In the genomic region with DNA sequence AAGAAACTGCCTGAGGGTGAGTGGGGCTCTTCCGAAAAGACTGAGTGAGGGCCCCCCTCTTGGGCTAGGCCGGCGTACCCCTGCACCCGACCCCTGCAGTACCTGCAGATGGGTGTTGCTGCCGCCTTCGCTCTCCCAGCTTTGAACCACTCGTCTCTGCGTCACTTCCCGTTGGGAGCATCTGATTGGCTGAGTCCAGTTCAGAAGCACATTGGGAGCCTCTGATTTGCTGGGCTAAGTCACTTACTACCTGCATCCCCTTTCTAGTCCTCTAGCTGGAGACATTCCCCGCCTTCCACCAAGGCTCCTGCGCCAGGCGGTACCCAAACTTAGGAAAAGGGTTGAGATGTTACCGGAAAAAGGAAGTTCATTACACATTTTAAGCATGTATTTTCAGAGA, we compare ENCODE assay signal across 2 cellular contexts.
TF ChIP-seq lines count a peak whose summit lies in the region.

No MANE protein-coding gene starts in this region.

TF ChIP-seq in WTC11, 78 proteins besides CTCF, POLR2A, EP300 and RAD21 (continues in another document):
- TF ChIP-seq, protein P1, sequence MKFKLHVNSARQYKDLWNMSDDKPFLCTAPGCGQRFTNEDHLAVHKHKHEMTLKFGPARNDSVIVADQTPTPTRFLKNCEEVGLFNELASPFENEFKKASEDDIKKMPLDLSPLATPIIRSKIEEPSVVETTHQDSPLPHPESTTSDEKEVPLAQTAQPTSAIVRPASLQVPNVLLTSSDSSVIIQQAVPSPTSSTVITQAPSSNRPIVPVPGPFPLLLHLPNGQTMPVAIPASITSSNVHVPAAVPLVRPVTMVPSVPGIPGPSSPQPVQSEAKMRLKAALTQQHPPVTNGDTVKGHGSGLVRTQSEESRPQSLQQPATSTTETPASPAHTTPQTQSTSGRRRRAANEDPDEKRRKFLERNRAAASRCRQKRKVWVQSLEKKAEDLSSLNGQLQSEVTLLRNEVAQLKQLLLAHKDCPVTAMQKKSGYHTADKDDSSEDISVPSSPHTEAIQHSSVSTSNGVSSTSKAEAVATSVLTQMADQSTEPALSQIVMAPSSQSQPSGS (CRISPR knock-in tag; IDR thresholded peaks at IDR 0.05; ENCODE audit: borderline replicate concordance, low read depth), result no peak
- TF ChIP-seq NR3C1 (CRISPR knock-in tag; conservative IDR thresholded peaks at IDR 0.05; ENCODE audit: low read depth) (no peak), KAT7 (CRISPR knock-in tag; IDR thresholded peaks at IDR 0.05; ENCODE audit: borderline replicate concordance) (no peak), CREM (CRISPR knock-in tag; IDR thresholded peaks at IDR 0.05) (no peak), HMGA2 (CRISPR knock-in tag; IDR thresholded peaks at IDR 0.05) (no peak), NFATC4 (CRISPR knock-in tag; IDR thresholded peaks at IDR 0.05) (no peak), FOXJ3 (CRISPR knock-in tag; IDR thresholded peaks at IDR 0.05; ENCODE audit: borderline replicate concordance) (no peak), NFE2L1 (CRISPR knock-in tag; IDR thresholded peaks at IDR 0.05) (no peak), TEAD1 (CRISPR knock-in tag; IDR thresholded peaks at IDR 0.05) (no peak)
- TF ChIP-seq, protein P2, sequence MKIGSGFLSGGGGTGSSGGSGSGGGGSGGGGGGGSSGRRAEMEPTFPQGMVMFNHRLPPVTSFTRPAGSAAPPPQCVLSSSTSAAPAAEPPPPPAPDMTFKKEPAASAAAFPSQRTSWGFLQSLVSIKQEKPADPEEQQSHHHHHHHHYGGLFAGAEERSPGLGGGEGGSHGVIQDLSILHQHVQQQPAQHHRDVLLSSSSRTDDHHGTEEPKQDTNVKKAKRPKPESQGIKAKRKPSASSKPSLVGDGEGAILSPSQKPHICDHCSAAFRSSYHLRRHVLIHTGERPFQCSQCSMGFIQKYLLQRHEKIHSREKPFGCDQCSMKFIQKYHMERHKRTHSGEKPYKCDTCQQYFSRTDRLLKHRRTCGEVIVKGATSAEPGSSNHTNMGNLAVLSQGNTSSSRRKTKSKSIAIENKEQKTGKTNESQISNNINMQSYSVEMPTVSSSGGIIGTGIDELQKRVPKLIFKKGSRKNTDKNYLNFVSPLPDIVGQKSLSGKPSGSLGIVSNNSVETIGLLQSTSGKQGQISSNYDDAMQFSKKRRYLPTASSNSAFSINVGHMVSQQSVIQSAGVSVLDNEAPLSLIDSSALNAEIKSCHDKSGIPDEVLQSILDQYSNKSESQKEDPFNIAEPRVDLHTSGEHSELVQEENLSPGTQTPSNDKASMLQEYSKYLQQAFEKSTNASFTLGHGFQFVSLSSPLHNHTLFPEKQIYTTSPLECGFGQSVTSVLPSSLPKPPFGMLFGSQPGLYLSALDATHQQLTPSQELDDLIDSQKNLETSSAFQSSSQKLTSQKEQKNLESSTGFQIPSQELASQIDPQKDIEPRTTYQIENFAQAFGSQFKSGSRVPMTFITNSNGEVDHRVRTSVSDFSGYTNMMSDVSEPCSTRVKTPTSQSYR (CRISPR knock-in tag; IDR thresholded peaks at IDR 0.05), result no peak
- TF ChIP-seq, protein P3, sequence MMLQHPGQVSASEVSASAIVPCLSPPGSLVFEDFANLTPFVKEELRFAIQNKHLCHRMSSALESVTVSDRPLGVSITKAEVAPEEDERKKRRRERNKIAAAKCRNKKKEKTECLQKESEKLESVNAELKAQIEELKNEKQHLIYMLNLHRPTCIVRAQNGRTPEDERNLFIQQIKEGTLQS (CRISPR knock-in tag; conservative IDR thresholded peaks at IDR 0.05), result no peak
- TF ChIP-seq, protein P4, sequence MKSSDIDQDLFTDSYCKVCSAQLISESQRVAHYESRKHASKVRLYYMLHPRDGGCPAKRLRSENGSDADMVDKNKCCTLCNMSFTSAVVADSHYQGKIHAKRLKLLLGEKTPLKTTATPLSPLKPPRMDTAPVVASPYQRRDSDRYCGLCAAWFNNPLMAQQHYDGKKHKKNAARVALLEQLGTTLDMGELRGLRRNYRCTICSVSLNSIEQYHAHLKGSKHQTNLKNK (CRISPR knock-in tag; IDR thresholded peaks at IDR 0.05), result no peak
- TF ChIP-seq, protein P5, sequence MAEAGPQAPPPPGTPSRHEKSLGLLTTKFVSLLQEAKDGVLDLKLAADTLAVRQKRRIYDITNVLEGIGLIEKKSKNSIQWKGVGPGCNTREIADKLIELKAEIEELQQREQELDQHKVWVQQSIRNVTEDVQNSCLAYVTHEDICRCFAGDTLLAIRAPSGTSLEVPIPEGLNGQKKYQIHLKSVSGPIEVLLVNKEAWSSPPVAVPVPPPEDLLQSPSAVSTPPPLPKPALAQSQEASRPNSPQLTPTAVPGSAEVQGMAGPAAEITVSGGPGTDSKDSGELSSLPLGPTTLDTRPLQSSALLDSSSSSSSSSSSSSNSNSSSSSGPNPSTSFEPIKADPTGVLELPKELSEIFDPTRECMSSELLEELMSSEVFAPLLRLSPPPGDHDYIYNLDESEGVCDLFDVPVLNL (CRISPR knock-in tag; IDR thresholded peaks at IDR 0.05; ENCODE audit: borderline replicate concordance, low read depth), result no peak
- TF ChIP-seq, protein P6, sequence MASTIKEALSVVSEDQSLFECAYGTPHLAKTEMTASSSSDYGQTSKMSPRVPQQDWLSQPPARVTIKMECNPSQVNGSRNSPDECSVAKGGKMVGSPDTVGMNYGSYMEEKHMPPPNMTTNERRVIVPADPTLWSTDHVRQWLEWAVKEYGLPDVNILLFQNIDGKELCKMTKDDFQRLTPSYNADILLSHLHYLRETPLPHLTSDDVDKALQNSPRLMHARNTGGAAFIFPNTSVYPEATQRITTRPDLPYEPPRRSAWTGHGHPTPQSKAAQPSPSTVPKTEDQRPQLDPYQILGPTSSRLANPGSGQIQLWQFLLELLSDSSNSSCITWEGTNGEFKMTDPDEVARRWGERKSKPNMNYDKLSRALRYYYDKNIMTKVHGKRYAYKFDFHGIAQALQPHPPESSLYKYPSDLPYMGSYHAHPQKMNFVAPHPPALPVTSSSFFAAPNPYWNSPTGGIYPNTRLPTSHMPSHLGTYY (CRISPR knock-in tag; IDR thresholded peaks at IDR 0.05), result no peak
- TF ChIP-seq, protein P7, sequence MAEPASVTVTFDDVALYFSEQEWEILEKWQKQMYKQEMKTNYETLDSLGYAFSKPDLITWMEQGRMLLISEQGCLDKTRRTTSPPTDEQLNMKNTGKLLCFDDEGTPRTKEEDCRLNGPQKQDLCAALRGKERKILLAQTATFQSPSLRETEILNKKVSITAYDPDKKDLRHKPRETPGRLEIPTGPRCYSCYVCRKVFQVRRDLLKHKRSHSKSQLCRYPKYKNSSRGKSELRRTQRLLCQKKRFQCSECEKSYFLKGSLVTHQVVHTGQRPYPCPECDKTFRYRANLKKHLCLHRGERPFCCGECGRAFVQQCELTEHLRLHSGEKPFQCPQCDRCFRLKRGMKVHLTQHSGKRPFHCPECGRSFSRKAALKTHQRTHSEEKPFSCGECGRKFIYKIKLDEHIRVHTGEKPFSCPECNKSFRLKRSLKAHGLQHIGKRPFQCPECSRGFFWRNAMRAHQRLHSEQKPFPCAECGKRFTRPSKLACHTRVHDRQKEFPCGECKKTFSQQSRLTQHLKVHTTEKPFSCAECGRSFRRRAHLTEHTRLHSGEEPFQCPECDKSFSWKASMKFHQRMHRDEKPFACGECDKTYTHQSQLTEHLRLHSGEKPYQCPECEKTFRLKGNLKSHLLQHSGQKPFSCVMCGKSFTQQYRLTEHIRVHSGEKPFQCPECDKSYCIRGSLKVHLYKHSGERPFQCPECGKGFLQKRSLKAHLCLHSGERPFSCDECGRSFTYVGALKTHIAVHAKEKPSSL (CRISPR knock-in tag; conservative IDR thresholded peaks at IDR 0.05), result no peak

TF ChIP-seq in H1, 55 proteins besides CTCF, POLR2A, EP300 and RAD21:
- TF ChIP-seq EGR1 (IDR thresholded peaks at IDR 0.05; ENCODE audit: borderline replicate concordance, low read depth, low read length) (no peak), TAF7 (optimal IDR thresholded peaks at IDR 0.05; ENCODE audit: borderline replicate concordance, low read depth, low read length) (no peak), TCF12 (IDR thresholded peaks at IDR 0.05; ENCODE audit: low read depth, low read length) (no peak), SP4 (IDR thresholded peaks at IDR 0.05; ENCODE audit: low read length) (no peak), CHD1 (IDR thresholded peaks at IDR 0.05; ENCODE audit: low read depth, low read length) (no peak), CBX5 (IDR thresholded peaks at IDR 0.05; ENCODE audit: low read depth, low read length) (no peak), EZH2 (IDR thresholded peaks at IDR 0.05; ENCODE audit: low read depth, low read length, severe bottlenecking) (no peak), NANOG (IDR thresholded peaks at IDR 0.05; ENCODE audit: insufficient read depth, low read depth, low read length, poor library complexity, severe bottlenecking) (no peak), PHF8 (conservative IDR thresholded peaks at IDR 0.05; ENCODE audit: low read depth, low read length) (no peak), GABPA (IDR thresholded peaks at IDR 0.05; ENCODE audit: borderline replicate concordance, insufficient read depth, low read length) (no peak), CTBP2 (IDR thresholded peaks at IDR 0.05; ENCODE audit: borderline replicate concordance, insufficient read depth, insufficient read length, low read length) (no peak), SUZ12 (IDR thresholded peaks at IDR 0.05; ENCODE audit: low read length) (no peak), SRF (IDR thresholded peaks at IDR 0.05; ENCODE audit: low read depth, low read length) (no peak), POU5F1 (IDR thresholded peaks at IDR 0.05; ENCODE audit: low read depth, low read length) (no peak)
- TF ChIP-seq, protein P8, sequence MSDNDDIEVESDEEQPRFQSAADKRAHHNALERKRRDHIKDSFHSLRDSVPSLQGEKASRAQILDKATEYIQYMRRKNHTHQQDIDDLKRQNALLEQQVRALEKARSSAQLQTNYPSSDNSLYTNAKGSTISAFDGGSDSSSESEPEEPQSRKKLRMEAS (IDR thresholded peaks at IDR 0.05), result no peak
- TF ChIP-seq, protein P9, sequence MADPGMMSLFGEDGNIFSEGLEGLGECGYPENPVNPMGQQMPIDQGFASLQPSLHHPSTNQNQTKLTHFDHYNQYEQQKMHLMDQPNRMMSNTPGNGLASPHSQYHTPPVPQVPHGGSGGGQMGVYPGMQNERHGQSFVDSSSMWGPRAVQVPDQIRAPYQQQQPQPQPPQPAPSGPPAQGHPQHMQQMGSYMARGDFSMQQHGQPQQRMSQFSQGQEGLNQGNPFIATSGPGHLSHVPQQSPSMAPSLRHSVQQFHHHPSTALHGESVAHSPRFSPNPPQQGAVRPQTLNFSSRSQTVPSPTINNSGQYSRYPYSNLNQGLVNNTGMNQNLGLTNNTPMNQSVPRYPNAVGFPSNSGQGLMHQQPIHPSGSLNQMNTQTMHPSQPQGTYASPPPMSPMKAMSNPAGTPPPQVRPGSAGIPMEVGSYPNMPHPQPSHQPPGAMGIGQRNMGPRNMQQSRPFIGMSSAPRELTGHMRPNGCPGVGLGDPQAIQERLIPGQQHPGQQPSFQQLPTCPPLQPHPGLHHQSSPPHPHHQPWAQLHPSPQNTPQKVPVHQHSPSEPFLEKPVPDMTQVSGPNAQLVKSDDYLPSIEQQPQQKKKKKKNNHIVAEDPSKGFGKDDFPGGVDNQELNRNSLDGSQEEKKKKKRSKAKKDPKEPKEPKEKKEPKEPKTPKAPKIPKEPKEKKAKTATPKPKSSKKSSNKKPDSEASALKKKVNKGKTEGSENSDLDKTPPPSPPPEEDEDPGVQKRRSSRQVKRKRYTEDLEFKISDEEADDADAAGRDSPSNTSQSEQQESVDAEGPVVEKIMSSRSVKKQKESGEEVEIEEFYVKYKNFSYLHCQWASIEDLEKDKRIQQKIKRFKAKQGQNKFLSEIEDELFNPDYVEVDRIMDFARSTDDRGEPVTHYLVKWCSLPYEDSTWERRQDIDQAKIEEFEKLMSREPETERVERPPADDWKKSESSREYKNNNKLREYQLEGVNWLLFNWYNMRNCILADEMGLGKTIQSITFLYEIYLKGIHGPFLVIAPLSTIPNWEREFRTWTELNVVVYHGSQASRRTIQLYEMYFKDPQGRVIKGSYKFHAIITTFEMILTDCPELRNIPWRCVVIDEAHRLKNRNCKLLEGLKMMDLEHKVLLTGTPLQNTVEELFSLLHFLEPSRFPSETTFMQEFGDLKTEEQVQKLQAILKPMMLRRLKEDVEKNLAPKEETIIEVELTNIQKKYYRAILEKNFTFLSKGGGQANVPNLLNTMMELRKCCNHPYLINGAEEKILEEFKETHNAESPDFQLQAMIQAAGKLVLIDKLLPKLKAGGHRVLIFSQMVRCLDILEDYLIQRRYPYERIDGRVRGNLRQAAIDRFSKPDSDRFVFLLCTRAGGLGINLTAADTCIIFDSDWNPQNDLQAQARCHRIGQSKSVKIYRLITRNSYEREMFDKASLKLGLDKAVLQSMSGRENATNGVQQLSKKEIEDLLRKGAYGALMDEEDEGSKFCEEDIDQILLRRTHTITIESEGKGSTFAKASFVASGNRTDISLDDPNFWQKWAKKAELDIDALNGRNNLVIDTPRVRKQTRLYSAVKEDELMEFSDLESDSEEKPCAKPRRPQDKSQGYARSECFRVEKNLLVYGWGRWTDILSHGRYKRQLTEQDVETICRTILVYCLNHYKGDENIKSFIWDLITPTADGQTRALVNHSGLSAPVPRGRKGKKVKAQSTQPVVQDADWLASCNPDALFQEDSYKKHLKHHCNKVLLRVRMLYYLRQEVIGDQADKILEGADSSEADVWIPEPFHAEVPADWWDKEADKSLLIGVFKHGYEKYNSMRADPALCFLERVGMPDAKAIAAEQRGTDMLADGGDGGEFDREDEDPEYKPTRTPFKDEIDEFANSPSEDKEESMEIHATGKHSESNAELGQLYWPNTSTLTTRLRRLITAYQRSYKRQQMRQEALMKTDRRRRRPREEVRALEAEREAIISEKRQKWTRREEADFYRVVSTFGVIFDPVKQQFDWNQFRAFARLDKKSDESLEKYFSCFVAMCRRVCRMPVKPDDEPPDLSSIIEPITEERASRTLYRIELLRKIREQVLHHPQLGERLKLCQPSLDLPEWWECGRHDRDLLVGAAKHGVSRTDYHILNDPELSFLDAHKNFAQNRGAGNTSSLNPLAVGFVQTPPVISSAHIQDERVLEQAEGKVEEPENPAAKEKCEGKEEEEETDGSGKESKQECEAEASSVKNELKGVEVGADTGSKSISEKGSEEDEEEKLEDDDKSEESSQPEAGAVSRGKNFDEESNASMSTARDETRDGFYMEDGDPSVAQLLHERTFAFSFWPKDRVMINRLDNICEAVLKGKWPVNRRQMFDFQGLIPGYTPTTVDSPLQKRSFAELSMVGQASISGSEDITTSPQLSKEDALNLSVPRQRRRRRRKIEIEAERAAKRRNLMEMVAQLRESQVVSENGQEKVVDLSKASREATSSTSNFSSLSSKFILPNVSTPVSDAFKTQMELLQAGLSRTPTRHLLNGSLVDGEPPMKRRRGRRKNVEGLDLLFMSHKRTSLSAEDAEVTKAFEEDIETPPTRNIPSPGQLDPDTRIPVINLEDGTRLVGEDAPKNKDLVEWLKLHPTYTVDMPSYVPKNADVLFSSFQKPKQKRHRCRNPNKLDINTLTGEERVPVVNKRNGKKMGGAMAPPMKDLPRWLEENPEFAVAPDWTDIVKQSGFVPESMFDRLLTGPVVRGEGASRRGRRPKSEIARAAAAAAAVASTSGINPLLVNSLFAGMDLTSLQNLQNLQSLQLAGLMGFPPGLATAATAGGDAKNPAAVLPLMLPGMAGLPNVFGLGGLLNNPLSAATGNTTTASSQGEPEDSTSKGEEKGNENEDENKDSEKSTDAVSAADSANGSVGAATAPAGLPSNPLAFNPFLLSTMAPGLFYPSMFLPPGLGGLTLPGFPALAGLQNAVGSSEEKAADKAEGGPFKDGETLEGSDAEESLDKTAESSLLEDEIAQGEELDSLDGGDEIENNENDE (IDR thresholded peaks at IDR 0.05; ENCODE audit: insufficient replicate concordance, low read length), result no peak
TF ChIP-seq in H1: peak in this region for 0.
